Comparison of ENCODE assay signal across 24 cellular contexts in the genomic region with DNA sequence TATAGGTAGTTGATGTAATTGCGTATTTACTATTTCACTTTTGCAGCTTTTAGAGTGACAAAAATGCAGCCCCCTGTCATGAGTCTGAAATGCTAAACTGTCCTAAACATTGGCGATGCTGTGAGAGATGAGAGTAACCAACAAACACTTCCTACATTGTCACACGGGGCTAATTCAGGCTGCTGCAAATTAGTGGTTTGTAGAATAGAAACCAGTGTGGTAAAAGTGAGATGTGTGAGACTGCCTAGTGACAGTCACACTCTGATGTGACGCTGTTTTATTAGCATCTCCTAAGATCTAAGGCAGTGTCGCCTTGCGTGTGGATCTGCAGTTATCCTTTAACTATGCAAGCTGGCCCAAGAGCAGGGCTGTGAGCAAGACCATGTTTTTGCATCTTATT.
DNase-seq lines count a peak whose midpoint lies in the region; ATAC-seq, FAIRE-seq and TF ChIP-seq lines count a peak whose summit lies in the region.
"Had no signal": no experiment of that assay in that cellular context is flagged by ENCODE, and none has a peak within 500 bp of the region (broad histone marks: within the 10 kb centered on the region; RNA-seq: fewer than 3 reads in every experiment).

No MANE protein-coding gene starts in this region.

- DNase-seq in H1 (ENCODE audit: low read depth in 1 of 2, low spot score in 2 of 2), result no peak
- no peak for DNase-seq in activated naive CD8-positive, alpha-beta T cell treated with anti-CD3 and anti-CD28 coated beads for 36 hours
- no peak for DNase-seq in activated CD8-positive, alpha-beta memory T cell treated with anti-CD3 and anti-CD28 coated beads, Interleukin-2, amount 50 U/mL, for 48 hours
- DNase-seq in RWPE1 (ENCODE audit: low spot score), result no peak
- DNase-seq: Calu3; CD8-positive, alpha-beta T cell; DMS53; EL; GOT3; Karpas-422; NCI-H1048; NCI-H1436; NCI-H1930; NCI-H226; NCI-H524 treated with DMSO at 0.1 percent for 48 hours; SHP77 had no signal

- ATAC-seq in GM18508 (IDR thresholded peaks at IDR 0.05; ENCODE audit: insufficient read depth, unreplicated experiment) (peak; percentile 67), GM19463 (IDR thresholded peaks at IDR 0.05; ENCODE audit: unreplicated experiment) (peak; percentile 65), HG03432 (IDR thresholded peaks at IDR 0.05; ENCODE audit: unreplicated experiment) (peak; percentile 49), HG03159 (IDR thresholded peaks at IDR 0.05; ENCODE audit: unreplicated experiment) (no peak)
- ATAC-seq: CD8-positive, alpha-beta T cell had no signal

- 77% methylated on average over 6 of the region's 6 CpGs; no CpG with 5 or more reads in 1 of the 2 experiments for WGBS in H1 (ENCODE audit: extremely low coverage in 1 of 2, insufficient coverage in 1 of 2, insufficient read length in 1 of 2, insufficient replicate concordance in 2 of 2, low coverage in 1 of 2, low lambda C conversion rate in 2 of 2, missing lambda C conversion rate in 1 of 2), 2 experiments

- no peak overlapping the region for H3K4me3 Mint-ChIP-seq in activated naive CD8-positive, alpha-beta T cell treated with anti-CD3 and anti-CD28 coated beads for 36 hours
- H3K4me3 Mint-ChIP-seq: CD8-positive, alpha-beta T cell; IgD-negative memory B cell had no signal

- no peak overlapping the region for H3K4ac ChIP-seq in H1 (replicated peaks; ENCODE audit: insufficient read length, low read depth, low read length)

- no peaks in the 10 kb centered on the region for H3K36me3 ChIP-seq in H1 (ENCODE audit: control insufficient read depth in 2 of 4, insufficient read depth in 4 of 4, low read length in 3 of 4)
- H3K36me3 ChIP-seq: BLaER1 treated with 17β-estradiol and CSF1 and Interleukin-3, amounts not matched to agents 10 nM and 100 nM had no signal

- POLR2A ChIA-PET in H1 (lab: Charles Lee; ENCODE audit: partially characterized antibody) (no interaction called here), RWPE1 (lab: Yijun Ruan, JAX; ENCODE audit: low non-redundant PET) (no interaction called here)

- no peak overlapping the region for H3K23ac ChIP-seq in H1 (ENCODE audit: insufficient read length)

- no peak overlapping the region for H4K8ac ChIP-seq in H1 (ENCODE audit: extremely low read depth, insufficient read depth, low read length)

- H3K27me3 ChIP-seq in H1 (replicated peaks in 1 of 4; ENCODE audit: control insufficient read depth in 3 of 4, extremely low read depth in 1 of 4, insufficient read depth in 3 of 4, low read length in 3 of 4), result no peaks in the 10 kb centered on the region
- H3K27me3 ChIP-seq: BLaER1 treated with 17β-estradiol and CSF1 and Interleukin-3, amounts not matched to agents 10 nM and 100 nM had no signal

- no peak overlapping the region for H3K14ac ChIP-seq in H1 (ENCODE audit: insufficient read length)

- no peaks in the 10 kb centered on the region for H3K4me1 Mint-ChIP-seq in activated naive CD8-positive, alpha-beta T cell treated with anti-CD3 and anti-CD28 coated beads for 36 hours
- H3K4me1 Mint-ChIP-seq: IgD-negative memory B cell had no signal

- H3K4me1 ChIP-seq in H1 (replicated peaks in 1 of 4; ENCODE audit: control insufficient read depth in 3 of 4, insufficient read depth in 4 of 4, low read length in 3 of 4), result 0 out of 7 replicates have a peak, but pooled peaks cover 0 to 3% (median 0%) of the 10 kb centered on the region in 4 experiments
- H3K4me1 ChIP-seq: BLaER1 treated with 17β-estradiol and CSF1 and Interleukin-3, amounts not matched to agents 10 nM and 100 nM had no signal

- CTCF ChIA-PET in H1 (lab: Charles Lee; ENCODE audit: partially characterized antibody), result interaction anchor here (0.8 kb wide), 1 partner anchor 22 kb away, joined by 3 read pairs; no protein-coding TSS in a partner anchor
- CTCF ChIA-PET in RWPE1 (lab: Yijun Ruan, JAX), result no interaction called here

- H4K91ac ChIP-seq in H1 (replicated peaks; ENCODE audit: insufficient read length, low read length), result no peak overlapping the region

- H4K20me1 ChIP-seq in H1 (replicated peaks in 1 of 2; ENCODE audit: control insufficient read depth in 1 of 2, insufficient read depth in 2 of 2, low read length in 2 of 2), result no peaks in the 10 kb centered on the region
- H4K20me1 ChIP-seq: BLaER1 treated with 17β-estradiol and CSF1 and Interleukin-3, amounts not matched to agents 10 nM and 100 nM had no signal

- no peaks in the 10 kb centered on the region for H3K27me3 Mint-ChIP-seq in activated naive CD8-positive, alpha-beta T cell treated with anti-CD3 and anti-CD28 coated beads for 36 hours
- H3K27me3 Mint-ChIP-seq: IgD-negative memory B cell had no signal

- H3K9me3 ChIP-seq in H1 (ENCODE audit: insufficient read depth in 2 of 2, low read depth in 1 of 2, low read length in 1 of 2), result no peaks in the 10 kb centered on the region
- H3K9me3 ChIP-seq: BLaER1 treated with 17β-estradiol and CSF1 and Interleukin-3, amounts not matched to agents 10 nM and 100 nM had no signal

- no peaks in the 10 kb centered on the region for H3K79me2 ChIP-seq in H1 (ENCODE audit: control insufficient read depth in 1 of 2, insufficient read depth in 2 of 2, low read length in 2 of 2)

- H3K4me3 ChIP-seq in H1 (ENCODE audit: extremely low read depth in 1 of 4, insufficient read depth in 2 of 4, low read depth in 3 of 4, low read length in 4 of 4), result no peak overlapping the region
- H3K4me3 ChIP-seq: BLaER1 treated with 17β-estradiol and CSF1 and Interleukin-3, amounts not matched to agents 10 nM and 100 nM; SK-N-MC had no signal

- no peak overlapping the region for H2AK5ac ChIP-seq in H1 (ENCODE audit: low read depth, low read length)

- TF ChIP-seq RAD21 in H1 (IDR thresholded peaks at IDR 0.05 in 1 of 2, conservative IDR thresholded peaks at IDR 0.05 in 1 of 2; ENCODE audit: low read depth in 2 of 2, low read length in 2 of 2), result no peak

- no peak for TF ChIP-seq POLR2A in H1 (IDR thresholded peaks at IDR 0.05; ENCODE audit: control extremely low read depth in 1 of 2, low read depth in 2 of 2, low read length in 2 of 2)

- H3K27ac Mint-ChIP-seq in activated naive CD8-positive, alpha-beta T cell treated with anti-CD3 and anti-CD28 coated beads for 36 hours, result no peak overlapping the region
- H3K27ac Mint-ChIP-seq: CD8-positive, alpha-beta T cell; IgD-negative memory B cell had no signal

- no peak overlapping the region for H2BK5ac ChIP-seq in H1 (ENCODE audit: low read depth, low read length)

- H3K27ac ChIP-seq in H1 (ENCODE audit: low read depth, low read length) (no peak overlapping the region), RWPE1 (no peak overlapping the region)
- H3K27ac ChIP-seq: BLaER1 treated with 17β-estradiol and CSF1 and Interleukin-3, amounts not matched to agents 10 nM and 100 nM; SK-N-MC had no signal

- no peak overlapping the region for H3K4me2 ChIP-seq in H1 (ENCODE audit: insufficient read depth in 1 of 2, low read depth in 2 of 2, low read length in 2 of 2)
- H3K4me2 ChIP-seq: BLaER1 treated with 17β-estradiol and CSF1 and Interleukin-3, amounts not matched to agents 10 nM and 100 nM had no signal

- H3K18ac ChIP-seq in H1 (ENCODE audit: extremely low read depth, low read length), result no peak overlapping the region

- H3K9ac ChIP-seq in H1 (replicated peaks in 1 of 4; ENCODE audit: extremely low read depth in 1 of 4, low read depth in 3 of 4, low read length in 3 of 4), result no peak overlapping the region
- H3K9ac ChIP-seq: BLaER1 treated with 17β-estradiol and CSF1 and Interleukin-3, amounts not matched to agents 10 nM and 100 nM had no signal

- no peak overlapping the region for H2BK20ac ChIP-seq in H1 (ENCODE audit: low read length)

- no peak overlapping the region for H4K5ac ChIP-seq in H1 (ENCODE audit: insufficient read length, low read depth, low read length)

- H3K56ac ChIP-seq in H1 (replicated peaks; ENCODE audit: insufficient read length, low read depth, low read length), result no peak overlapping the region

- H2BK12ac ChIP-seq in H1 (ENCODE audit: low read depth, low read length), result no peak overlapping the region

- peak overlapping the region; percentile 19; the same call in 1 of the 2 replicates for H2AFZ ChIP-seq in H1 (ENCODE audit: low read length)

- no peak overlapping the region for H2BK120ac ChIP-seq in H1 (replicated peaks; ENCODE audit: low read depth, low read length)

- no peaks in the 10 kb centered on the region for H3K9me3 Mint-ChIP-seq in activated naive CD8-positive, alpha-beta T cell treated with anti-CD3 and anti-CD28 coated beads for 36 hours
- H3K9me3 Mint-ChIP-seq: CD8-positive, alpha-beta T cell had no signal

- no peak overlapping the region for H2BK15ac ChIP-seq in H1 (ENCODE audit: low read length)

- no peak for TF ChIP-seq EP300 in H1 (IDR thresholded peaks at IDR 0.05; ENCODE audit: borderline replicate concordance in 1 of 2, low read depth in 2 of 2, low read length in 2 of 2)

- no peaks in the 10 kb centered on the region for H3K23me2 ChIP-seq in H1 (ENCODE audit: low read depth, low read length)

- H3K79me1 ChIP-seq in H1 (ENCODE audit: low read depth, low read length), result no peaks in the 10 kb centered on the region

- TF ChIP-seq CTCF in H1 (IDR thresholded peaks at IDR 0.05; ENCODE audit: control extremely low read depth in 1 of 3, insufficient read depth in 1 of 3, low read depth in 1 of 3, low read length in 3 of 3), result no peak
- no peak for TF ChIP-seq CTCF in RWPE1 (conservative IDR thresholded peaks at IDR 0.05; ENCODE audit: low read depth)

- FAIRE-seq in H1 (lab: Jason Lieb, UNC), result no peak
- FAIRE-seq: RCC 7860 had no signal

- H3K36me3 Mint-ChIP-seq in activated naive CD8-positive, alpha-beta T cell treated with anti-CD3 and anti-CD28 coated beads for 36 hours, result no peaks in the 10 kb centered on the region
- H3K36me3 Mint-ChIP-seq: CD8-positive, alpha-beta T cell; IgD-negative memory B cell had no signal

TF ChIP-seq in H1, 55 proteins besides CTCF, POLR2A, EP300 and RAD21 (continues in another document):
- TF ChIP-seq SIX5 (IDR thresholded peaks at IDR 0.05; ENCODE audit: low read depth, low read length), result no peak
- no peak for TF ChIP-seq POLR2AphosphoS5 (IDR thresholded peaks at IDR 0.05; ENCODE audit: low read depth, low read length)
- no peak for TF ChIP-seq TCF12 (IDR thresholded peaks at IDR 0.05; ENCODE audit: low read depth, low read length)
- TF ChIP-seq SP2 (IDR thresholded peaks at IDR 0.05; ENCODE audit: low read length), result no peak
- TF ChIP-seq BACH1 (IDR thresholded peaks at IDR 0.05; ENCODE audit: low read length), result no peak
- no peak for TF ChIP-seq PHF8 (conservative IDR thresholded peaks at IDR 0.05; ENCODE audit: low read depth, low read length)
- no peak for TF ChIP-seq SAP30 (IDR thresholded peaks at IDR 0.05; ENCODE audit: insufficient read depth, insufficient replicate concordance, low read length)
- TF ChIP-seq, protein P1, sequence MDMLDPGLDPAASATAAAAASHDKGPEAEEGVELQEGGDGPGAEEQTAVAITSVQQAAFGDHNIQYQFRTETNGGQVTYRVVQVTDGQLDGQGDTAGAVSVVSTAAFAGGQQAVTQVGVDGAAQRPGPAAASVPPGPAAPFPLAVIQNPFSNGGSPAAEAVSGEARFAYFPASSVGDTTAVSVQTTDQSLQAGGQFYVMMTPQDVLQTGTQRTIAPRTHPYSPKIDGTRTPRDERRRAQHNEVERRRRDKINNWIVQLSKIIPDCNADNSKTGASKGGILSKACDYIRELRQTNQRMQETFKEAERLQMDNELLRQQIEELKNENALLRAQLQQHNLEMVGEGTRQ (IDR thresholded peaks at IDR 0.05; ENCODE audit: low read length), result no peak
- no peak for TF ChIP-seq RBBP5 (IDR thresholded peaks at IDR 0.05; ENCODE audit: borderline replicate concordance, low read depth, low read length)
